In the genomic region with DNA sequence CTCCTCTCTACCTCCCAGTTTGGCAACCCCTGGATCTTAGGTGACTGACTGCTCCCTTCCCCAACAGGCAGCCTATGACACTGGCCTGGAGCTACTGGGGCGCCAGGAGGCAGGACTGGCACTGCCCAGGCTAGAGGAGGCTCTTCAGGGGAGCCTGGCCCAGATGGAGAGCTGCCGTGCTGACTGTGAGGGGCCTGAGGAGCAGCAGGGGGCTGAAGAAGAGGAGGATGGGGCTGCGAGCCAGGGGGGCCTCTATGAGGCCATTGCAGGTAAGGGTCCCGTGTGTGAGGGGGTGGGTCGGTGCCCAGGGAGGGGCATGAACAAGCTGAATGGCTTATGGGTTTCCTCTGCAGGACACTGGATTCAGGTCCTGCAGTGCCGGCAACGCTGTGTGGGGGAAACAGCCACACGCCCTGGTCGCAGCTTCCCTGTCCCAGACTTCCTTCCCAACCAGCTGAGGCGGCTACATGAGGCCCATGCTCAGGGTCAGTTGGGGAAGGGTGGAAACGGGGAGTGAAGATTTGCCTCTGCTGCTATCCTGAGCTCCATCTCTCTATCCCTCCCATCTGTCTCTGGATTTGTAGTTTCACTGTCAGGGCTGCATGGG, we compare ENCODE assay signal across 1 cellular context.
TF ChIP-seq lines count a peak whose summit lies in the region.

No MANE protein-coding gene starts in this region.

TF ChIP-seq in GM23338, 12 proteins besides CTCF, POLR2A, EP300 and RAD21 (continued from another document):
- TF ChIP-seq, protein P1, sequence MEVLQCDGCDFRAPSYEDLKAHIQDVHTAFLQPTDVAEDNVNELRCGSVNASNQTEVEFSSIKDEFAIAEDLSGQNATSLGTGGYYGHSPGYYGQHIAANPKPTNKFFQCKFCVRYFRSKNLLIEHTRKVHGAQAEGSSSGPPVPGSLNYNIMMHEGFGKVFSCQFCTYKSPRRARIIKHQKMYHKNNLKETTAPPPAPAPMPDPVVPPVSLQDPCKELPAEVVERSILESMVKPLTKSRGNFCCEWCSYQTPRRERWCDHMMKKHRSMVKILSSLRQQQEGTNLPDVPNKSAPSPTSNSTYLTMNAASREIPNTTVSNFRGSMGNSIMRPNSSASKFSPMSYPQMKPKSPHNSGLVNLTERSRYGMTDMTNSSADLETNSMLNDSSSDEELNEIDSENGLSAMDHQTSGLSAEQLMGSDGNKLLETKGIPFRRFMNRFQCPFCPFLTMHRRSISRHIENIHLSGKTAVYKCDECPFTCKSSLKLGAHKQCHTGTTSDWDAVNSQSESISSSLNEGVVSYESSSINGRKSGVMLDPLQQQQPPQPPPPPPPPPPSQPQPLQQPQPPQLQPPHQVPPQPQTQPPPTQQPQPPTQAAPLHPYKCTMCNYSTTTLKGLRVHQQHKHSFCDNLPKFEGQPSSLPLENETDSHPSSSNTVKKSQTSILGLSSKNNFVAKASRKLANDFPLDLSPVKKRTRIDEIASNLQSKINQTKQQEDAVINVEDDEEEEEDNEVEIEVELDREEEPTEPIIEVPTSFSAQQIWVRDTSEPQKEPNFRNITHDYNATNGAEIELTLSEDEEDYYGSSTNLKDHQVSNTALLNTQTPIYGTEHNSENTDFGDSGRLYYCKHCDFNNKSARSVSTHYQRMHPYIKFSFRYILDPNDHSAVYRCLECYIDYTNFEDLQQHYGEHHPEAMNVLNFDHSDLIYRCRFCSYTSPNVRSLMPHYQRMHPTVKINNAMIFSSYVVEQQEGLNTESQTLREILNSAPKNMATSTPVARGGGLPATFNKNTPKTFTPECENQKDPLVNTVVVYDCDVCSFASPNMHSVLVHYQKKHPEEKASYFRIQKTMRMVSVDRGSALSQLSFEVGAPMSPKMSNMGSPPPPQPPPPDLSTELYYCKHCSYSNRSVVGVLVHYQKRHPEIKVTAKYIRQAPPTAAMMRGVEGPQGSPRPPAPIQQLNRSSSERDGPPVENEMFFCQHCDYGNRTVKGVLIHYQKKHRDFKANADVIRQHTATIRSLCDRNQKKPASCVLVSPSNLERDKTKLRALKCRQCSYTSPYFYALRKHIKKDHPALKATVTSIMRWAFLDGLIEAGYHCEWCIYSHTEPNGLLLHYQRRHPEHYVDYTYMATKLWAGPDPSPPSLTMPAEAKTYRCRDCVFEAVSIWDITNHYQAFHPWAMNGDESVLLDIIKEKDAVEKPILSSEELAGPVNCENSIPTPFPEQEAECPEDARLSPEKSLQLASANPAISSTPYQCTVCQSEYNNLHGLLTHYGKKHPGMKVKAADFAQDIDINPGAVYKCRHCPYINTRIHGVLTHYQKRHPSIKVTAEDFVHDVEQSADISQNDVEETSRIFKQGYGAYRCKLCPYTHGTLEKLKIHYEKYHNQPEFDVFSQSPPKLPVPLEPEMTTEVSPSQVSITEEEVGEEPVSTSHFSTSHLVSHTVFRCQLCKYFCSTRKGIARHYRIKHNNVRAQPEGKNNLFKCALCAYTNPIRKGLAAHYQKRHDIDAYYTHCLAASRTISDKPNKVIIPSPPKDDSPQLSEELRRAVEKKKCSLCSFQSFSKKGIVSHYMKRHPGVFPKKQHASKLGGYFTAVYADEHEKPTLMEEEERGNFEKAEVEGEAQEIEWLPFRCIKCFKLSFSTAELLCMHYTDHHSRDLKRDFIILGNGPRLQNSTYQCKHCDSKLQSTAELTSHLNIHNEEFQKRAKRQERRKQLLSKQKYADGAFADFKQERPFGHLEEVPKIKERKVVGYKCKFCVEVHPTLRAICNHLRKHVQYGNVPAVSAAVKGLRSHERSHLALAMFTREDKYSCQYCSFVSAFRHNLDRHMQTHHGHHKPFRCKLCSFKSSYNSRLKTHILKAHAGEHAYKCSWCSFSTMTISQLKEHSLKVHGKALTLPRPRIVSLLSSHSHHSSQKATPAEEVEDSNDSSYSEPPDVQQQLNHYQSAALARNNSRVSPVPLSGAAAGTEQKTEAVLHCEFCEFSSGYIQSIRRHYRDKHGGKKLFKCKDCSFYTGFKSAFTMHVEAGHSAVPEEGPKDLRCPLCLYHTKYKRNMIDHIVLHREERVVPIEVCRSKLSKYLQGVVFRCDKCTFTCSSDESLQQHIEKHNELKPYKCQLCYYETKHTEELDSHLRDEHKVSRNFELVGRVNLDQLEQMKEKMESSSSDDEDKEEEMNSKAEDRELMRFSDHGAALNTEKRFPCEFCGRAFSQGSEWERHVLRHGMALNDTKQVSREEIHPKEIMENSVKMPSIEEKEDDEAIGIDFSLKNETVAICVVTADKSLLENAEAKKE (CRISPR knock-in tag; IDR thresholded peaks at IDR 0.05) = no peak
- no peak for TF ChIP-seq CREB1 (CRISPR knock-in tag; IDR thresholded peaks at IDR 0.05; ENCODE audit: low read depth)
- TF ChIP-seq EZH2phosphoT487 (IDR thresholded peaks at IDR 0.05; ENCODE audit: unreplicated experiment) = no peak
- no peak for TF ChIP-seq NANOG (IDR thresholded peaks at IDR 0.05; ENCODE audit: borderline replicate concordance)
- TF ChIP-seq, protein P2, sequence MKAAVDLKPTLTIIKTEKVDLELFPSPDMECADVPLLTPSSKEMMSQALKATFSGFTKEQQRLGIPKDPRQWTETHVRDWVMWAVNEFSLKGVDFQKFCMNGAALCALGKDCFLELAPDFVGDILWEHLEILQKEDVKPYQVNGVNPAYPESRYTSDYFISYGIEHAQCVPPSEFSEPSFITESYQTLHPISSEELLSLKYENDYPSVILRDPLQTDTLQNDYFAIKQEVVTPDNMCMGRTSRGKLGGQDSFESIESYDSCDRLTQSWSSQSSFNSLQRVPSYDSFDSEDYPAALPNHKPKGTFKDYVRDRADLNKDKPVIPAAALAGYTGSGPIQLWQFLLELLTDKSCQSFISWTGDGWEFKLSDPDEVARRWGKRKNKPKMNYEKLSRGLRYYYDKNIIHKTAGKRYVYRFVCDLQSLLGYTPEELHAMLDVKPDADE (IDR thresholded peaks at IDR 0.05) = no peak
- no peak for TF ChIP-seq JUNB (IDR thresholded peaks at IDR 0.05; ENCODE audit: unreplicated experiment)
